In the genomic region with DNA sequence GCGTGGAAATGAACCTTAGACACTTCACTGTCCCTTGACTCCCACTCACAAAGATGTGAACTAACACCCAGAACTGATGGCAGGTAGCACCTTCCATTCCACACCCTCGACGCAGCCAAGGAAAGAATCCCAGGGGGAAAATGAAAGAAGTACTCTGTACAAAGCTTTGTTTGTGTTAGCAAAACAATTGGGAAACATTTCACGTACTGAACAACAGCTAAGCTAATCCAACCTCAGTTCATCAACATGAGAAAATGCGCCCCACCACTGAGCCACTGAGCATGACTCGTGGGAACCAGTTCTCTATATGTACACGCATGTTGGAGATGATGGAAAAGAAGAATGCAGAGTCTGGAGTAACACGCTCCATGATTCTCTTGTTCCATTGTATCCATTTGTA, we compare ENCODE assay signal across 22 cellular contexts. TPM values are rescaled to one million over a fixed set of nuclear protein-coding genes. Genes with fewer than 3 reads are reported as not detected.
DNase-seq lines count a peak whose midpoint lies in the region; ATAC-seq and TF ChIP-seq lines count a peak whose summit lies in the region.
"Had no signal": no experiment of that assay in that cellular context is flagged by ENCODE, and none has a peak within 500 bp of the region (broad histone marks: within the 10 kb centered on the region; RNA-seq: fewer than 3 reads in every experiment).

No MANE protein-coding gene starts in this region.

- no peaks in the 10 kb centered on the region for H3K9me3 ChIP-seq in HEK293 (ENCODE audit: control insufficient read depth, insufficient read depth, low read depth, low read length)
- H3K9me3 ChIP-seq in WERI-Rb-1 (ENCODE audit: severe bottlenecking) = no peaks in the 10 kb centered on the region
- peaks cover 3% of the 10 kb centered on the region for H3K9me3 ChIP-seq in effector memory CD4-positive, alpha-beta T cell (ENCODE audit: control insufficient read depth, low read length)
- H3K9me3 ChIP-seq: SJCRH30 had no signal

- POLR2A ChIA-PET in HEK293 (lab: Yijun Ruan, JAX) = no interaction called here

- no peak overlapping the region for H3K4me3 Mint-ChIP-seq in chondrocyte (ENCODE audit: unreplicated experiment)
- H3K4me3 Mint-ChIP-seq in activated T-cell treated with anti-CD3 and anti-CD28 coated beads, Interleukin-2, amount 50 U/mL, for 72 hours = no peak overlapping the region
- H3K4me3 Mint-ChIP-seq: activated CD8-positive, alpha-beta memory T cell treated with anti-CD3 and anti-CD28 coated beads, Interleukin-2, amount 10 ng/mL, durations not matched to agents 7 days and 5 days; IgD-negative memory B cell had no signal

- peaks cover 82% of the 10 kb centered on the region for H3K4me1 Mint-ChIP-seq in chondrocyte (ENCODE audit: low read depth)
- H3K4me1 Mint-ChIP-seq in activated T-cell treated with anti-CD3 and anti-CD28 coated beads, Interleukin-2, amount 50 U/mL, for 72 hours (ENCODE audit: low read depth) = no peaks in the 10 kb centered on the region
- H3K4me1 Mint-ChIP-seq: activated CD8-positive, alpha-beta memory T cell treated with anti-CD3 and anti-CD28 coated beads, Interleukin-2, amount 10 ng/mL, durations not matched to agents 7 days and 5 days had no signal

- H3K4me3 ChIP-seq in HEK293 (ENCODE audit: low read depth, low read length) = no peak overlapping the region
- no peak overlapping the region for H3K4me3 ChIP-seq in WERI-Rb-1 (ENCODE audit: low read depth, low read length)
- no peak overlapping the region for H3K4me3 ChIP-seq in effector memory CD4-positive, alpha-beta T cell (ENCODE audit: insufficient read depth, low read depth, low read length, poor library complexity, severe bottlenecking)
- H3K4me3 ChIP-seq: MG63, psoas muscle, SJCRH30 had no signal

- TF ChIP-seq CTCF in HEK293 (tag by site-specific recombination; IDR thresholded peaks at IDR 0.05) (no peak), chondrocyte (IDR thresholded peaks at IDR 0.05) (no peak), WERI-Rb-1 (IDR thresholded peaks at IDR 0.05; ENCODE audit: low read depth, low read length) (no peak)

- DNase-seq in chondrocyte (ENCODE audit: low spot score) = no peak
- peak; percentile 69 for DNase-seq in medulla oblongata (ENCODE audit: extremely low spot score)
- peak in 1 of 49 donors; percentile 41 for DNase-seq in substantia nigra (lab: John Stamatoyannopoulos, UW)
- DNase-seq in NCI-H187 treated with DMSO at 0.1 percent for 48 hours (lab: John Stamatoyannopoulos, UW) = no peak
- DNase-seq in activated T-cell treated with anti-CD3 and anti-CD28 coated beads, Interleukin-2, amount 50 U/mL, for 72 hours = no peak
- no peak for DNase-seq in WERI-Rb-1
- DNase-seq in effector memory CD4-positive, alpha-beta T cell = no peak
- DNase-seq: activated CD4-positive, alpha-beta T cell treated with anti-CD3 and anti-CD28 coated beads for 4 hours; activated CD8-positive, alpha-beta memory T cell treated with anti-CD3 and anti-CD28 coated beads, Interleukin-2, amount 10 ng/mL, durations not matched to agents 7 days and 5 days; glutamatergic neuron; left colon; MG63; NCI-H1436; NCI-H2227 treated with DMSO at 0.1 percent for 48 hours; PC-3; psoas muscle; SJCRH30; stimulated activated CD8-positive, alpha-beta memory T cell treated with anti-CD3 and anti-CD28 coated beads, Interleukin-4, amount 100 ng/mL, for 48 hours; T-helper 1 cell had no signal

- no peaks in the 10 kb centered on the region for H3K4me1 ChIP-seq in HEK293 (ENCODE audit: control insufficient read depth, insufficient read depth, low read length)
- no peaks in the 10 kb centered on the region for H3K4me1 ChIP-seq in effector memory CD4-positive, alpha-beta T cell (ENCODE audit: control insufficient read depth, insufficient read depth, low read length, poor library complexity, severe bottlenecking)
- H3K4me1 ChIP-seq: SJCRH30 had no signal

- H3K36me3 ChIP-seq in HEK293 (ENCODE audit: control insufficient read depth in 2 of 2, insufficient read depth in 1 of 2, low read length in 2 of 2) (no peaks in the 10 kb centered on the region), WERI-Rb-1 (no peaks in the 10 kb centered on the region)
- H3K36me3 ChIP-seq in effector memory CD4-positive, alpha-beta T cell (ENCODE audit: control insufficient read depth, insufficient read depth, low read length) = no peaks in the 10 kb centered on the region
- H3K36me3 ChIP-seq: SJCRH30 had no signal

- peaks cover 2% of the 10 kb centered on the region for H3K36me3 Mint-ChIP-seq in chondrocyte (ENCODE audit: low read depth)
- H3K36me3 Mint-ChIP-seq in activated T-cell treated with anti-CD3 and anti-CD28 coated beads, Interleukin-2, amount 50 U/mL, for 72 hours (ENCODE audit: insufficient read depth in 2 of 2) = no peaks in the 10 kb centered on the region
- H3K36me3 Mint-ChIP-seq: activated CD8-positive, alpha-beta memory T cell treated with anti-CD3 and anti-CD28 coated beads, Interleukin-2, amount 10 ng/mL, durations not matched to agents 7 days and 5 days had no signal

- H3K27ac ChIP-seq in HEK293 (ENCODE audit: extremely low read depth, low read depth, low read length) (no peak overlapping the region), substantia nigra (ENCODE audit: low read depth, low read length, poor library complexity, severe bottlenecking) (peak overlapping the region; percentile 88), WERI-Rb-1 (no peak overlapping the region)
- H3K27ac ChIP-seq in effector memory CD4-positive, alpha-beta T cell (ENCODE audit: insufficient read depth, low read length, poor library complexity, severe bottlenecking) = no peak overlapping the region
- H3K27ac ChIP-seq: psoas muscle, SJCRH30 had no signal

- CTCF ChIA-PET in HEK293 (lab: Yijun Ruan, JAX) = interaction anchor here (0.6 kb wide), 1 partner anchor 264 kb away, joined by 5 read pairs; no protein-coding TSS in a partner anchor

- H3K9me3 Mint-ChIP-seq in chondrocyte (ENCODE audit: low read depth) = no peaks in the 10 kb centered on the region
- H3K9me3 Mint-ChIP-seq in activated T-cell treated with anti-CD3 and anti-CD28 coated beads, Interleukin-2, amount 50 U/mL, for 72 hours = no peaks in the 10 kb centered on the region
- H3K9me3 Mint-ChIP-seq: activated T-helper 2 cell treated with anti-CD3 and anti-CD28 coated beads, Interferon-gamma antibody, Interleukin-2, Interleukin-4, amounts not matched to agents 10 μg/mL and 5 μg/mL and 100 μg/mL, durations not matched to agents 14 hours and 24 hours and 36 hours had no signal

- ATAC-seq in activated T-cell treated with anti-CD3 and anti-CD28 coated beads, Interleukin-2, amount 50 U/mL, for 72 hours (replicated peaks in 1 of 2) = no peak
- ATAC-seq: activated CD8-positive, alpha-beta memory T cell treated with anti-CD3 and anti-CD28 coated beads, Interleukin-2, amount 10 ng/mL, durations not matched to agents 7 days and 5 days; left colon; PC-3; psoas muscle had no signal

- no peaks in the 10 kb centered on the region for H3K27me3 Mint-ChIP-seq in chondrocyte (ENCODE audit: low read depth)
- H3K27me3 Mint-ChIP-seq in activated T-cell treated with anti-CD3 and anti-CD28 coated beads, Interleukin-2, amount 50 U/mL, for 72 hours (ENCODE audit: low read depth) = peaks cover 8% of the 10 kb centered on the region
- H3K27me3 Mint-ChIP-seq: IgD-negative memory B cell had no signal

- H3K27ac Mint-ChIP-seq in chondrocyte (ENCODE audit: unreplicated experiment) = peak overlapping the region; percentile 79
- no peak overlapping the region for H3K27ac Mint-ChIP-seq in activated T-cell treated with anti-CD3 and anti-CD28 coated beads, Interleukin-2, amount 50 U/mL, for 72 hours
- H3K27ac Mint-ChIP-seq: activated CD8-positive, alpha-beta memory T cell treated with anti-CD3 and anti-CD28 coated beads, Interleukin-2, amount 10 ng/mL, durations not matched to agents 7 days and 5 days; activated T-helper 2 cell treated with anti-CD3 and anti-CD28 coated beads, Interferon-gamma antibody, Interleukin-2, Interleukin-4, amounts not matched to agents 10 μg/mL and 5 μg/mL and 100 μg/mL, durations not matched to agents 14 hours and 24 hours and 36 hours; IgD-negative memory B cell had no signal

- H3K27me3 ChIP-seq in WERI-Rb-1 (ENCODE audit: insufficient read depth, low read depth, severe bottlenecking) = no peaks in the 10 kb centered on the region
- peaks cover 3% of the 10 kb centered on the region for H3K27me3 ChIP-seq in effector memory CD4-positive, alpha-beta T cell (replicated peaks; ENCODE audit: control insufficient read depth, insufficient read depth, low read length, poor library complexity, severe bottlenecking)
- H3K27me3 ChIP-seq: MG63 had no signal

TF ChIP-seq in HEK293, 187 proteins besides CTCF, POLR2A, EP300 and RAD21 (continues in another document):
- TF ChIP-seq, protein P1, sequence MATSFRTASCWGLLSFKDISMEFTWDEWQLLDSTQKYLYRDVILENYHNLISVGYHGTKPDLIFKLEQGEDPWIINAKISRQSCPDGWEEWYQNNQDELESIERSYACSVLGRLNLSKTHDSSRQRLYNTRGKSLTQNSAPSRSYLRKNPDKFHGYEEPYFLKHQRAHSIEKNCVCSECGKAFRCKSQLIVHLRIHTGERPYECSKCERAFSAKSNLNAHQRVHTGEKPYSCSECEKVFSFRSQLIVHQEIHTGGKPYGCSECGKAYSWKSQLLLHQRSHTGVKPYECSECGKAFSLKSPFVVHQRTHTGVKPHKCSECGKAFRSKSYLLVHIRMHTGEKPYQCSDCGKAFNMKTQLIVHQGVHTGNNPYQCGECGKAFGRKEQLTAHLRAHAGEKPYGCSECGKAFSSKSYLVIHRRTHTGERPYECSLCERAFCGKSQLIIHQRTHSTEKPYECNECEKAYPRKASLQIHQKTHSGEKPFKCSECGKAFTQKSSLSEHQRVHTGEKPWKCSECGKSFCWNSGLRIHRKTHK (tag by site-specific recombination; IDR thresholded peaks at IDR 0.05) = no peak
- no peak for TF ChIP-seq ZNF624 (tag by site-specific recombination; IDR thresholded peaks at IDR 0.05)
- TF ChIP-seq ZNF391 (tag by site-specific recombination; IDR thresholded peaks at IDR 0.05; ENCODE audit: borderline replicate concordance, low read depth) = no peak

RNA-seq across cellular contexts. Expression of a gene that starts 32.0 kb away (rescaled TPM):
- total RNA-seq in chondrocyte = 79.4 to 123 TPM (median 82.5 TPM) in 3 replicates
- under 1 TPM in 1 of 2 donors, not detected in 1; 0.07 TPM for total RNA-seq in activated T-cell treated with anti-CD3 and anti-CD28 coated beads, Interleukin-2, amount 50 U/mL, for 72 hours
- total RNA-seq: activated CD8-positive, alpha-beta memory T cell treated with anti-CD3 and anti-CD28 coated beads, Interleukin-2, amount 10 ng/mL, durations not matched to agents 7 days and 5 days; SJCRH30 had no signal

Comparison
In these comparisons a context has a peak if more than half of its experiments do, and no peak if none do; other contexts are left out.
1. RNA of a gene that starts 32.0 kb away (total RNA-seq): 79.4 to 123 TPM in chondrocyte; 0.07 TPM in activated T-cell treated with anti-CD3 and anti-CD28 coated beads, Interleukin-2, amount 50 U/mL, for 72 hours; every median in the first group is over 10 times any median in the second.